ENCODE assay signal across 23 cellular contexts in genomic region chr3:139832998-139833397, GRCh38.
A peak's percentile ranks its signal among the peaks of the same experiment; 100 is the strongest.
DNase-seq lines count a peak whose midpoint lies in the region; ATAC-seq and TF ChIP-seq lines count a peak whose summit lies in the region.
"Had no signal": no experiment of that assay in that cellular context is flagged by ENCODE, and none has a peak within 500 bp of the region (broad histone marks: within the 10 kb centered on the region; RNA-seq: fewer than 3 reads in every experiment).

No MANE protein-coding gene starts in this region.

- H3K27ac ChIP-seq in hepatocyte (no peak overlapping the region), mesodermal cell (ENCODE audit: low read depth, low read length, severe bottlenecking) (peak overlapping the region; percentile 33)
- H3K27ac ChIP-seq: BLaER1 had no signal

- no peaks in the 10 kb centered on the region for H4K20me1 ChIP-seq in hepatocyte (ENCODE audit: insufficient read depth, poor library complexity, severe bottlenecking)
- H4K20me1 ChIP-seq: BLaER1 had no signal

- no peak overlapping the region for H2AFZ ChIP-seq in hepatocyte

- peaks cover 6% of the 10 kb centered on the region for H3K27me3 Mint-ChIP-seq in activated naive CD4-positive, alpha-beta T cell treated with anti-CD3 and anti-CD28 coated beads for 36 hours (ENCODE audit: low read depth)
- peaks cover 18% of the 10 kb centered on the region for H3K27me3 Mint-ChIP-seq in chondrocyte (ENCODE audit: low read depth)
- H3K27me3 Mint-ChIP-seq: CD4-positive, alpha-beta memory T cell; CD4-positive, CD25-positive, alpha-beta regulatory T cell had no signal

- no peaks in the 10 kb centered on the region for H3K36me3 ChIP-seq in hepatocyte (replicated peaks; ENCODE audit: insufficient read depth, low read depth)
- H3K36me3 ChIP-seq in mesodermal cell (ENCODE audit: control insufficient read depth, insufficient read depth, low read length), result no peaks in the 10 kb centered on the region
- H3K36me3 ChIP-seq: BE2C, BLaER1 had no signal

- H3K4me2 ChIP-seq in hepatocyte, result no peak overlapping the region
- H3K4me2 ChIP-seq: BLaER1 had no signal

- intact Hi-C loops in activated naive CD4-positive, alpha-beta T cell treated with anti-CD3 and anti-CD28 coated beads for 36 hours (cut with micrococcal nuclease), result no loop called here

- no peaks in the 10 kb centered on the region for H3K9me3 Mint-ChIP-seq in activated naive CD4-positive, alpha-beta T cell treated with anti-CD3 and anti-CD28 coated beads for 36 hours
- H3K9me3 Mint-ChIP-seq in chondrocyte (ENCODE audit: low read depth), result no peaks in the 10 kb centered on the region
- H3K9me3 Mint-ChIP-seq: CD4-positive, alpha-beta memory T cell had no signal

- CTCF ChIA-PET in activated naive CD4-positive, alpha-beta T cell treated with anti-CD3 and anti-CD28 coated beads for 36 hours (lab: Charles Lee), result no interaction called here

- H3K9me3 ChIP-seq in hepatocyte (ENCODE audit: low read depth) (no peaks in the 10 kb centered on the region), mesodermal cell (ENCODE audit: control insufficient read depth, low read length) (no peaks in the 10 kb centered on the region)
- H3K9me3 ChIP-seq: BE2C, BLaER1 had no signal

- no peaks in the 10 kb centered on the region for H3K4me1 Mint-ChIP-seq in activated naive CD4-positive, alpha-beta T cell treated with anti-CD3 and anti-CD28 coated beads for 36 hours (ENCODE audit: low read depth)
- H3K4me1 Mint-ChIP-seq in chondrocyte (ENCODE audit: low read depth), result peaks cover 4% of the 10 kb centered on the region
- H3K4me1 Mint-ChIP-seq: CD14-positive monocyte; CD4-positive, alpha-beta memory T cell; CD4-positive, CD25-positive, alpha-beta regulatory T cell; CD8-positive, alpha-beta memory T cell had no signal

- H3K4me3 ChIP-seq in hepatocyte, result no peak overlapping the region
- no peak overlapping the region for H3K4me3 ChIP-seq in mesodermal cell (ENCODE audit: extremely low read depth, insufficient read depth, low read length, poor library complexity, severe bottlenecking)
- H3K4me3 ChIP-seq: BLaER1 had no signal

- no peak overlapping the region for H3K27ac Mint-ChIP-seq in activated naive CD4-positive, alpha-beta T cell treated with anti-CD3 and anti-CD28 coated beads for 36 hours
- H3K27ac Mint-ChIP-seq in chondrocyte (ENCODE audit: unreplicated experiment), result no peak overlapping the region
- H3K27ac Mint-ChIP-seq: CD14-positive monocyte; CD4-positive, alpha-beta memory T cell; CD8-positive, alpha-beta memory T cell had no signal

- H3K27me3 ChIP-seq in hepatocyte, result no peaks in the 10 kb centered on the region
- H3K27me3 ChIP-seq: BE2C, BLaER1 had no signal

- H3K4me3 Mint-ChIP-seq in activated naive CD4-positive, alpha-beta T cell treated with anti-CD3 and anti-CD28 coated beads for 36 hours, result no peak overlapping the region
- no peak overlapping the region for H3K4me3 Mint-ChIP-seq in chondrocyte (ENCODE audit: unreplicated experiment)
- H3K4me3 Mint-ChIP-seq: CD14-positive monocyte; CD4-positive, alpha-beta memory T cell; CD4-positive, CD25-positive, alpha-beta regulatory T cell; CD8-positive, alpha-beta memory T cell had no signal

- no peak for TF ChIP-seq CTCF in hepatocyte (IDR thresholded peaks at IDR 0.05; ENCODE audit: poor library complexity)
- TF ChIP-seq CTCF in chondrocyte (IDR thresholded peaks at IDR 0.05), result no peak

- no peak for ATAC-seq in GM21529 (IDR thresholded peaks at IDR 0.05; ENCODE audit: unreplicated experiment)

- DNase-seq in hepatocyte (ENCODE audit: low spot score) (peak; percentile 15), superior temporal gyrus (ENCODE audit: extremely low spot score) (peak; percentile 8), chondrocyte (ENCODE audit: low spot score) (no peak)
- DNase-seq in activated naive CD4-positive, alpha-beta T cell treated with anti-CD3 and anti-CD28 coated beads for 36 hours, result no peak
- DNase-seq: 8988T; ACHN; BE2C; C1 segment of cervical spinal cord; CD4-positive, alpha-beta memory T cell; CD4-positive, CD25-positive, alpha-beta regulatory T cell; CD8-positive, alpha-beta memory T cell; COR-L47; DMS 273 treated with DMSO at 0.1 percent for 48 hours; DMS153; DMS53; DMS79; DND-41; EL; GF-D8 had no signal

- H3K79me2 ChIP-seq in hepatocyte, result no peaks in the 10 kb centered on the region

- no peaks in the 10 kb centered on the region for H3K9me2 ChIP-seq in hepatocyte (replicated peaks; ENCODE audit: insufficient read depth)

- 42% methylated on average over 4 of the region's 4 CpGs for WGBS in hepatocyte (ENCODE audit: low lambda C conversion rate, missing lambda C conversion rate)
- 60 to 88% methylated on average over 1 to 2 of the region's 4 CpGs for WGBS in mesodermal cell (ENCODE audit: insufficient coverage in 2 of 2), 2 experiments

- no peaks in the 10 kb centered on the region for H3K36me3 Mint-ChIP-seq in activated naive CD4-positive, alpha-beta T cell treated with anti-CD3 and anti-CD28 coated beads for 36 hours (ENCODE audit: low read depth)
- H3K36me3 Mint-ChIP-seq in chondrocyte (ENCODE audit: low read depth), result peaks cover 3% of the 10 kb centered on the region
- H3K36me3 Mint-ChIP-seq: CD14-positive monocyte; CD4-positive, alpha-beta memory T cell; CD4-positive, CD25-positive, alpha-beta regulatory T cell; CD8-positive, alpha-beta memory T cell had no signal

- H3K4me1 ChIP-seq in hepatocyte (ENCODE audit: insufficient read depth) (no peaks in the 10 kb centered on the region), mesodermal cell (ENCODE audit: control insufficient read depth, insufficient read depth, low read length, poor library complexity, severe bottlenecking) (no peaks in the 10 kb centered on the region)

Comparison
In these comparisons a context has a peak if more than half of its experiments do, and no peak if none do; other contexts are left out.
1. DNase-seq: peak in hepatocyte (single experiment) and superior temporal gyrus (single experiment); none in activated naive CD4-positive, alpha-beta T cell treated with anti-CD3 and anti-CD28 coated beads for 36 hours (single experiment) and chondrocyte (single experiment).